Comparison of ENCODE assay signal across 9 cellular contexts in the genomic region with DNA sequence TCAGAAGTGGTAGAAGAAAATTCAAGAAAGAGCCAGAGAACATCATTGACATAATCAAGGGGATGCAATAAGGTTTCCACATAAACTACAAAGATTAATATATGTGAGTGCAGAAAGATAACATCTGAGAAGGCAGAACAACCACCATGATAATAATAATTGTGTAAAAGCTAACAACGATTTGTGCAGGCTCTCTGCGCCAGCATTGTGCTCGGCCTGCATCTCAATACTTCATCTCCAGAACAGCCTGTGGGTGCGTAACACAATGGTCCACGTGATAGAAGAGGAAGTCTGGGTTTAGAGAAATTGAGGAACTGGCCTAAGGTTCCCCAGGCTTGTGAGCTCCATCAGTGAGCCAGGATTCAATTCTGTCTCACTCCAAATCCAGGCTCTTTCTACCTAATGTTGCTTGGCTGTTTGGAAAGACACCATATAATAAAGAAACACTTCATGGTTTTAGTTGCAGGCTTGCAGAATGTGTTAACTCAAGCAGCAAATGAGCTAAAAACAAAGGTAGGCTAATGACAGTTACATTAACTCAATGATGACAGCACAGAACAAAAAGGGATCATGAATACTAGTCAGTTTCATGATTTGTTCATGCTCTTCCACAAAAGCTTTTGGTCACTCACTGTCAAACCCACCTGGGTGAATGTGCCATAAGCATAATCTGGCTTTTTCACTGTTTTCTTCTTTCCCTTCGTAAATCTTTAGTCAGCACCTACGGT.
DNase-seq lines count a peak whose midpoint lies in the region; ATAC-seq and TF ChIP-seq lines count a peak whose summit lies in the region.
"Had no signal": no experiment of that assay in that cellular context is flagged by ENCODE, and none has a peak within 500 bp of the region (broad histone marks: within the 10 kb centered on the region; RNA-seq: fewer than 3 reads in every experiment).

No MANE protein-coding gene starts in this region.

- H3K27ac ChIP-seq in upper lobe of left lung: peak overlapping the region; percentile 30 to 71 (median 58)

- peaks cover 37% of the 10 kb centered on the region for H3K36me3 Mint-ChIP-seq in activated naive CD4-positive, alpha-beta T cell treated with anti-CD3 and anti-CD28 coated beads, Interleukin-2, amount 10 ng/mL, durations not matched to agents 7 days and 5 days
- peaks cover 13% of the 10 kb centered on the region for H3K36me3 Mint-ChIP-seq in activated T-helper 2 cell treated with anti-CD3 and anti-CD28 coated beads, Interferon-gamma antibody, Interleukin-2, Interleukin-4, amounts not matched to agents 10 μg/mL and 5 μg/mL and 100 μg/mL, durations not matched to agents 14 hours and 24 hours and 36 hours (ENCODE audit: low read depth)

- H3K4me3 ChIP-seq in upper lobe of left lung: no peak overlapping the region

- WGBS in upper lobe of left lung, 2 donors: 44 to 57% methylated on average over 7 of the region's 7 CpGs

- H3K27me3 Mint-ChIP-seq in activated naive CD4-positive, alpha-beta T cell treated with anti-CD3 and anti-CD28 coated beads, Interleukin-2, amount 10 ng/mL, durations not matched to agents 7 days and 5 days: peaks cover 6% of the 10 kb centered on the region
- no peaks in the 10 kb centered on the region for H3K27me3 Mint-ChIP-seq in activated T-helper 2 cell treated with anti-CD3 and anti-CD28 coated beads, Interferon-gamma antibody, Interleukin-2, Interleukin-4, amounts not matched to agents 10 μg/mL and 5 μg/mL and 100 μg/mL, durations not matched to agents 14 hours and 24 hours and 36 hours (ENCODE audit: low read depth)
- H3K27me3 Mint-ChIP-seq: central memory CD8-positive, alpha-beta T cell had no signal

- no peak for TF ChIP-seq EP300 in upper lobe of left lung (IDR thresholded peaks at IDR 0.05)

- CTCF ChIA-PET in activated naive CD4-positive, alpha-beta T cell treated with anti-CD3 and anti-CD28 coated beads, Interleukin-2, amount 10 ng/mL, durations not matched to agents 7 days and 5 days (lab: Charles Lee): interaction anchor here (0.6 to 1.4 kb wide), 6 partner anchors 12 to 103 kb away, joined by 4 to 5 read pairs (median 4); no protein-coding TSS in a partner anchor

- H3K9me3 Mint-ChIP-seq in activated naive CD4-positive, alpha-beta T cell treated with anti-CD3 and anti-CD28 coated beads, Interleukin-2, amount 10 ng/mL, durations not matched to agents 7 days and 5 days: peaks cover 9% of the 10 kb centered on the region
- no peaks in the 10 kb centered on the region for H3K9me3 Mint-ChIP-seq in activated T-helper 2 cell treated with anti-CD3 and anti-CD28 coated beads, Interferon-gamma antibody, Interleukin-2, Interleukin-4, amounts not matched to agents 10 μg/mL and 5 μg/mL and 100 μg/mL, durations not matched to agents 14 hours and 24 hours and 36 hours
- H3K9me3 Mint-ChIP-seq: central memory CD8-positive, alpha-beta T cell had no signal

- H3K27ac Mint-ChIP-seq in activated naive CD4-positive, alpha-beta T cell treated with anti-CD3 and anti-CD28 coated beads, Interleukin-2, amount 10 ng/mL, durations not matched to agents 7 days and 5 days: peak overlapping the region; percentile 96
- peak overlapping the region; percentile 99 for H3K27ac Mint-ChIP-seq in activated T-helper 2 cell treated with anti-CD3 and anti-CD28 coated beads, Interferon-gamma antibody, Interleukin-2, Interleukin-4, amounts not matched to agents 10 μg/mL and 5 μg/mL and 100 μg/mL, durations not matched to agents 14 hours and 24 hours and 36 hours

- H3K4me3 Mint-ChIP-seq in activated naive CD4-positive, alpha-beta T cell treated with anti-CD3 and anti-CD28 coated beads, Interleukin-2, amount 10 ng/mL, durations not matched to agents 7 days and 5 days: no peak overlapping the region
- H3K4me3 Mint-ChIP-seq in activated T-helper 2 cell treated with anti-CD3 and anti-CD28 coated beads, Interferon-gamma antibody, Interleukin-2, Interleukin-4, amounts not matched to agents 10 μg/mL and 5 μg/mL and 100 μg/mL, durations not matched to agents 14 hours and 24 hours and 36 hours (ENCODE audit: low read depth): no peak overlapping the region
- H3K4me3 Mint-ChIP-seq: central memory CD8-positive, alpha-beta T cell had no signal

- H3K36me3 ChIP-seq in upper lobe of left lung: no peaks in the 10 kb centered on the region

- ATAC-seq in HG03460 (IDR thresholded peaks at IDR 0.05; ENCODE audit: unreplicated experiment): peak; percentile 57
- ATAC-seq in upper lobe of left lung (ENCODE audit: low FRiP score in 2 of 2): peak; percentile 73 to 83
- no peak for ATAC-seq in HG03520 (IDR thresholded peaks at IDR 0.05; ENCODE audit: unreplicated experiment)

- peak in 1 of 4 donors; percentile 10 for TF ChIP-seq POLR2A in upper lobe of left lung (IDR thresholded peaks at IDR 0.05)

- intact Hi-C loops in activated T-helper 2 cell treated with anti-CD3 and anti-CD28 coated beads, Interferon-gamma antibody, Interleukin-2, Interleukin-4, amounts not matched to agents 10 μg/mL and 5 μg/mL and 100 μg/mL, durations not matched to agents 14 hours and 24 hours and 36 hours (cut with micrococcal nuclease): loop anchor here (5.0 to 10.0 kb wide), 3 partner anchors 102 to 735 kb away; no protein-coding TSS in a partner anchor

- TF ChIP-seq CTCF in upper lobe of left lung (IDR thresholded peaks at IDR 0.05): no peak

- H3K4me1 ChIP-seq in upper lobe of left lung: peaks cover 58 to 65% (median 62%) of the 10 kb centered on the region in 4 donors

- H3K4me1 Mint-ChIP-seq in activated naive CD4-positive, alpha-beta T cell treated with anti-CD3 and anti-CD28 coated beads, Interleukin-2, amount 10 ng/mL, durations not matched to agents 7 days and 5 days: peaks cover 96% of the 10 kb centered on the region
- peaks cover 72% of the 10 kb centered on the region for H3K4me1 Mint-ChIP-seq in activated T-helper 2 cell treated with anti-CD3 and anti-CD28 coated beads, Interferon-gamma antibody, Interleukin-2, Interleukin-4, amounts not matched to agents 10 μg/mL and 5 μg/mL and 100 μg/mL, durations not matched to agents 14 hours and 24 hours and 36 hours (ENCODE audit: low read depth)

- no peaks in the 10 kb centered on the region for H3K9me3 ChIP-seq in upper lobe of left lung

- DNase-seq in activated naive CD4-positive, alpha-beta T cell treated with anti-CD3 and anti-CD28 coated beads, Interleukin-2, amount 10 ng/mL, durations not matched to agents 7 days and 5 days: no peak
- no peak for DNase-seq in activated naive CD4-positive, alpha-beta T cell (lab: John Stamatoyannopoulos, UW)
- DNase-seq in activated T-helper 2 cell treated with anti-CD3 and anti-CD28 coated beads, Interferon-gamma antibody, Interleukin-2, Interleukin-4, amounts not matched to agents 10 μg/mL and 5 μg/mL and 100 μg/mL, durations not matched to agents 14 hours and 24 hours and 36 hours (ENCODE audit: low spot score): no peak
- DNase-seq in upper lobe of left lung: peak in 1 of 2 donors; percentile 72
- DNase-seq in DMS53 treated with DMSO at 0.1 percent for 48 hours (lab: John Stamatoyannopoulos, UW; ENCODE audit: unreplicated experiment): no peak
- DNase-seq in stimulated activated CD4-positive, alpha-beta T cell treated with anti-CD3 and anti-CD28 coated beads, Interleukin-4, amount 100 ng/mL, for 24 hours: no peak

- H3K27me3 ChIP-seq in upper lobe of left lung: no peaks in the 10 kb centered on the region
